Comparison of ENCODE assay signal across 1 cellular context in the genomic region with DNA sequence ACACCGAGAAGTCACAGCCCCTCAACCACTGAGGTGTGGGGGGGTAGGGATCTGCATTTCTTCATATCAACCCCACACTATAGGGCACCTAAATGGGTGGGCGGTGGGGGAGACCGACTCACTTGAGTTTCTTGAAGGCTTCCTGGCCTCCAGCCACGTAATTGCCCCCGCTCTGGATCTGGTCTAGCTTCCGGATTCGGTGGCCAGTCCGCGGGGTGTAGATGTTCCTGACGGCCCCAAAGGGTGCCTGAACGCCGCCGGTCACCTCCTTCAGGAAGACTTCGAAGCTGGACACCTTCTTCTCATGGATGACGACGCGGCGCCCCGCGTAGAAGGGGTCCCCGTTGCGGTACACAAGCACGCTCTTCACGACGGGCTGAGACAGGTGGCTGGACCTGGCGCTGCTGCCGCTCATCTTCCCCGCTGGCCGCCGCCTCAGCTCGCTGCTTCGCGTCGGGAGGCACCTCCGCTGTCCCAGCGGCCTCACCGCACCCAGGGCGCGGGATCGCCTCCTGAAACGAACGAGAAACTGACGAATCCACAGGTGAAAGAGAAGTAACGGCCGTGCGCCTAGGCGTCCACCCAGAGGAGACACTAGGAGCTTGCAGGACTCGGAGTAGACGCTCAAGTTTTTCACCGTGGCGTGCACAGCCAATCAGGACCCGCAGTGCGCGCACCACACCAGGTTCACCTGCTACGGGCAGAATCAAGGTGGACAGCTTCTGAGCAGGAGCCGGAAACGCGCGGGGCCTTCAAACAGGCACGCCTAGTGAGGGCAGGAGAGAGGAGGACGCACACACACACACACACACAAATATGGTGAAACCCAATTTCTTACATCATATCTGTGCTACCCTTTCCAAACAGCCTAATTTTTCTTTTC.
TF ChIP-seq lines count a peak whose summit lies in the region.

Gene DCDC2 (minus strand): TSS at position 724 of the 883 bp plus-strand sequence. CDS start 309 bp downstream, at position 415.

TF ChIP-seq in HepG2, 621 proteins besides CTCF, POLR2A, EP300 and RAD21 (continued from another document and continues in another):
- TF ChIP-seq, protein P1, sequence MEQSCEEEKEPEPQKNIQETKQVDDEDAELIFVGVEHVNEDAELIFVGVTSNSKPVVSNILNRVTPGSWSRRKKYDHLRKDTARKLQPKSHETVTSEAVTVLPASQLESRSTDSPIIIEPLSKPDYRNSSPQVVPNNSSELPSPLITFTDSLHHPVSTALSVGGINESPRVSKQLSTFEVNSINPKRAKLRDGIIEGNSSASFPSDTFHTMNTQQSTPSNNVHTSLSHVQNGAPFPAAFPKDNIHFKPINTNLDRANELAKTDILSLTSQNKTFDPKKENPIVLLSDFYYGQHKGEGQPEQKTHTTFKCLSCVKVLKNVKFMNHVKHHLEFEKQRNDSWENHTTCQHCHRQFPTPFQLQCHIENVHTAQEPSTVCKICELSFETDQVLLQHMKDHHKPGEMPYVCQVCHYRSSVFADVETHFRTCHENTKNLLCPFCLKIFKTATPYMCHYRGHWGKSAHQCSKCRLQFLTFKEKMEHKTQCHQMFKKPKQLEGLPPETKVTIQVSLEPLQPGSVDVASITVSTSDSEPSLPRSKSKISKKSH (CRISPR knock-in tag; IDR thresholded peaks at IDR 0.05; ENCODE audit: borderline replicate concordance): peak; percentile 97; the same call in 1 of the 2 replicates
- no peak; the same call in 1 of the 2 replicates for TF ChIP-seq PAWR (CRISPR knock-in tag; IDR thresholded peaks at IDR 0.05; ENCODE audit: borderline replicate concordance)
- peak; percentile 42; the same call in 1 of the 2 replicates for TF ChIP-seq THRA (CRISPR knock-in tag; IDR thresholded peaks at IDR 0.05; ENCODE audit: borderline replicate concordance)
- TF ChIP-seq, protein P2, sequence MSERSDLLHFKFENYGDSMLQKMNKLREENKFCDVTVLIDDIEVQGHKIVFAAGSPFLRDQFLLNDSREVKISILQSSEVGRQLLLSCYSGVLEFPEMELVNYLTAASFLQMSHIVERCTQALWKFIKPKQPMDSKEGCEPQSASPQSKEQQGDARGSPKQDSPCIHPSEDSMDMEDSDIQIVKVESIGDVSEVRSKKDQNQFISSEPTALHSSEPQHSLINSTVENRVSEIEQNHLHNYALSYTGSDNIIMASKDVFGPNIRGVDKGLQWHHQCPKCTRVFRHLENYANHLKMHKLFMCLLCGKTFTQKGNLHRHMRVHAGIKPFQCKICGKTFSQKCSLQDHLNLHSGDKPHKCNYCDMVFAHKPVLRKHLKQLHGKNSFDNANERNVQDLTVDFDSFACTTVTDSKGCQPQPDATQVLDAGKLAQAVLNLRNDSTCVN (CRISPR knock-in tag; IDR thresholded peaks at IDR 0.05; ENCODE audit: borderline replicate concordance): peak; percentile 72
- TF ChIP-seq, protein P3, sequence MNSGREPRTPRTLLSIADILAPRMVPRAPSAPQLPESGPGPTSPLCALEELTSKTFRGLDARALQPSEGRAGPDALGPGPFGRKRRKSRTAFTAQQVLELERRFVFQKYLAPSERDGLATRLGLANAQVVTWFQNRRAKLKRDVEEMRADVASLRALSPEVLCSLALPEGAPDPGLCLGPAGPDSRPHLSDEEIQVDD (CRISPR knock-in tag; IDR thresholded peaks at IDR 0.05; ENCODE audit: borderline replicate concordance): peak; percentile 95; the same call in 1 of the 2 replicates
- peak; percentile 64; the same call in 1 of the 2 replicates for TF ChIP-seq ZNF12 (CRISPR knock-in tag; IDR thresholded peaks at IDR 0.05)
- peak; percentile 52; the same call in 1 of the 2 replicates for TF ChIP-seq ZFY (CRISPR knock-in tag; IDR thresholded peaks at IDR 0.05)
- TF ChIP-seq DMTF1 (CRISPR knock-in tag; IDR thresholded peaks at IDR 0.05): no peak
- TF ChIP-seq ZNF451 (CRISPR knock-in tag; IDR thresholded peaks at IDR 0.05): peak; percentile 90; the same call in 1 of the 2 replicates
- TF ChIP-seq ZNF253 (CRISPR knock-in tag; IDR thresholded peaks at IDR 0.05; ENCODE audit: borderline replicate concordance): peak; percentile 72; the same call in 1 of the 2 replicates
- peak; percentile 89; the same call in 1 of the 2 replicates for TF ChIP-seq GTF3A (CRISPR knock-in tag; conservative IDR thresholded peaks at IDR 0.05)
- TF ChIP-seq, protein P4, sequence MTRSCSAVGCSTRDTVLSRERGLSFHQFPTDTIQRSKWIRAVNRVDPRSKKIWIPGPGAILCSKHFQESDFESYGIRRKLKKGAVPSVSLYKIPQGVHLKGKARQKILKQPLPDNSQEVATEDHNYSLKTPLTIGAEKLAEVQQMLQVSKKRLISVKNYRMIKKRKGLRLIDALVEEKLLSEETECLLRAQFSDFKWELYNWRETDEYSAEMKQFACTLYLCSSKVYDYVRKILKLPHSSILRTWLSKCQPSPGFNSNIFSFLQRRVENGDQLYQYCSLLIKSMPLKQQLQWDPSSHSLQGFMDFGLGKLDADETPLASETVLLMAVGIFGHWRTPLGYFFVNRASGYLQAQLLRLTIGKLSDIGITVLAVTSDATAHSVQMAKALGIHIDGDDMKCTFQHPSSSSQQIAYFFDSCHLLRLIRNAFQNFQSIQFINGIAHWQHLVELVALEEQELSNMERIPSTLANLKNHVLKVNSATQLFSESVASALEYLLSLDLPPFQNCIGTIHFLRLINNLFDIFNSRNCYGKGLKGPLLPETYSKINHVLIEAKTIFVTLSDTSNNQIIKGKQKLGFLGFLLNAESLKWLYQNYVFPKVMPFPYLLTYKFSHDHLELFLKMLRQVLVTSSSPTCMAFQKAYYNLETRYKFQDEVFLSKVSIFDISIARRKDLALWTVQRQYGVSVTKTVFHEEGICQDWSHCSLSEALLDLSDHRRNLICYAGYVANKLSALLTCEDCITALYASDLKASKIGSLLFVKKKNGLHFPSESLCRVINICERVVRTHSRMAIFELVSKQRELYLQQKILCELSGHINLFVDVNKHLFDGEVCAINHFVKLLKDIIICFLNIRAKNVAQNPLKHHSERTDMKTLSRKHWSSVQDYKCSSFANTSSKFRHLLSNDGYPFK (CRISPR knock-in tag; IDR thresholded peaks at IDR 0.05; ENCODE audit: borderline replicate concordance): peak; percentile 93
- peak; percentile 92; the same call in 1 of the 2 replicates for TF ChIP-seq FUBP1 (CRISPR knock-in tag; IDR thresholded peaks at IDR 0.05; ENCODE audit: borderline replicate concordance)
- TF ChIP-seq ZNF18 (CRISPR knock-in tag; IDR thresholded peaks at IDR 0.05; ENCODE audit: insufficient replicate concordance): peak; percentile 82
- TF ChIP-seq ZNF75D (CRISPR knock-in tag; IDR thresholded peaks at IDR 0.05; ENCODE audit: borderline replicate concordance): no peak
- TF ChIP-seq NFKB2 (CRISPR knock-in tag; IDR thresholded peaks at IDR 0.05; ENCODE audit: borderline replicate concordance): peak; percentile 86
- no peak for TF ChIP-seq ZNF263 (CRISPR knock-in tag; IDR thresholded peaks at IDR 0.05)
- TF ChIP-seq ZNF782 (CRISPR knock-in tag; IDR thresholded peaks at IDR 0.05; ENCODE audit: borderline replicate concordance): peak; percentile 90
- TF ChIP-seq, protein P5, sequence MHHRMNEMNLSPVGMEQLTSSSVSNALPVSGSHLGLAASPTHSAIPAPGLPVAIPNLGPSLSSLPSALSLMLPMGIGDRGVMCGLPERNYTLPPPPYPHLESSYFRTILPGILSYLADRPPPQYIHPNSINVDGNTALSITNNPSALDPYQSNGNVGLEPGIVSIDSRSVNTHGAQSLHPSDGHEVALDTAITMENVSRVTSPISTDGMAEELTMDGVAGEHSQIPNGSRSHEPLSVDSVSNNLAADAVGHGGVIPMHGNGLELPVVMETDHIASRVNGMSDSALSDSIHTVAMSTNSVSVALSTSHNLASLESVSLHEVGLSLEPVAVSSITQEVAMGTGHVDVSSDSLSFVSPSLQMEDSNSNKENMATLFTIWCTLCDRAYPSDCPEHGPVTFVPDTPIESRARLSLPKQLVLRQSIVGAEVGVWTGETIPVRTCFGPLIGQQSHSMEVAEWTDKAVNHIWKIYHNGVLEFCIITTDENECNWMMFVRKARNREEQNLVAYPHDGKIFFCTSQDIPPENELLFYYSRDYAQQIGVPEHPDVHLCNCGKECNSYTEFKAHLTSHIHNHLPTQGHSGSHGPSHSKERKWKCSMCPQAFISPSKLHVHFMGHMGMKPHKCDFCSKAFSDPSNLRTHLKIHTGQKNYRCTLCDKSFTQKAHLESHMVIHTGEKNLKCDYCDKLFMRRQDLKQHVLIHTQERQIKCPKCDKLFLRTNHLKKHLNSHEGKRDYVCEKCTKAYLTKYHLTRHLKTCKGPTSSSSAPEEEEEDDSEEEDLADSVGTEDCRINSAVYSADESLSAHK (CRISPR knock-in tag; IDR thresholded peaks at IDR 0.05; ENCODE audit: borderline replicate concordance): no peak; the same call in 1 of the 2 replicates
- TF ChIP-seq, protein P6, sequence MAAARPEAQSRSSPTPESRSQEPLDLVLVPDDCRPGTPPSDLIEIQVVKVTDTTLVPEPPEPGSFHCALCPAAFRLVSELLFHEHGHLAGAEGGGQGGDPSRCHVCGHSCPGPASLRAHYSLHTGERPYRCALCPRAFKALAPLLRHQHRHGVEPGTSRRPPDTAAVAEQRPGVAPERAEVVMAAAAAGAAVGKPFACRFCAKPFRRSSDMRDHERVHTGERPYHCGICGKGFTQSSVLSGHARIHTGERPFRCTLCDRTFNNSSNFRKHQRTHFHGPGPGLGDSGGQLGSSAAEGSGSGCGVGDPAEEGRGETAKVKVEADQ (CRISPR knock-in tag; IDR thresholded peaks at IDR 0.05; ENCODE audit: borderline replicate concordance): peak; percentile 74; the same call in 1 of the 2 replicates
- peak; percentile 78 for TF ChIP-seq GZF1 (CRISPR knock-in tag; IDR thresholded peaks at IDR 0.05)
- no peak for TF ChIP-seq HNF4G (IDR thresholded peaks at IDR 0.05; ENCODE audit: borderline replicate concordance, low read depth, low read length)
- peak; percentile 59; the same call in 1 of the 2 replicates for TF ChIP-seq HNF4G (CRISPR knock-in tag; IDR thresholded peaks at IDR 0.05; ENCODE audit: borderline replicate concordance, low read depth)
- TF ChIP-seq ZNF766 (CRISPR knock-in tag; IDR thresholded peaks at IDR 0.05; ENCODE audit: borderline replicate concordance): peak; percentile 8; the same call in 1 of the 2 replicates
- peak; percentile 66 for TF ChIP-seq ARNT2 (CRISPR knock-in tag; IDR thresholded peaks at IDR 0.05; ENCODE audit: low read depth)
- TF ChIP-seq ASH2L (IDR thresholded peaks at IDR 0.05; ENCODE audit: insufficient read length, low read depth, low read length): peak; percentile 97
- 0 out of 2 replicates have a peak, but pooled peaks have one; percentile 26 for TF ChIP-seq NR2F6 (IDR thresholded peaks at IDR 0.05)
- TF ChIP-seq NR2F6 (CRISPR knock-in tag; IDR thresholded peaks at IDR 0.05): peak; percentile 22; the same call in 1 of the 2 replicates
- no peak; the same call in 1 of the 2 replicates for TF ChIP-seq NCOR1 (IDR thresholded peaks at IDR 0.05; ENCODE audit: borderline replicate concordance, low read length)
- TF ChIP-seq MED1 (CRISPR knock-in tag; IDR thresholded peaks at IDR 0.05): no peak; the same call in 1 of the 2 replicates
- no peak; the same call in 1 of the 2 replicates for TF ChIP-seq ZNF557 (CRISPR knock-in tag; IDR thresholded peaks at IDR 0.05)
